ENCODE assay signal across 9 cellular contexts in genomic region chr1:112957133-112957812, GRCh38. TPM values are rescaled to one million over a fixed set of nuclear protein-coding genes. Genes with fewer than 3 reads are reported as not detected.
DNase-seq lines count a peak whose midpoint lies in the region; ATAC-seq and TF ChIP-seq lines count a peak whose summit lies in the region.
"Had no signal": no experiment of that assay in that cellular context is flagged by ENCODE, and none has a peak within 500 bp of the region (broad histone marks: within the 10 kb centered on the region; RNA-seq: fewer than 3 reads in every experiment).

No MANE protein-coding gene starts in this region.

- H3K27ac Mint-ChIP-seq in CD8-positive, alpha-beta T cell: peak overlapping the region; percentile 90
- H3K27ac Mint-ChIP-seq in glutamatergic neuron (ENCODE audit: unreplicated experiment): peak overlapping the region; percentile 97

- H3K4me3 Mint-ChIP-seq in CD8-positive, alpha-beta T cell: peak overlapping the region; percentile 98
- peak overlapping the region; percentile 99 for H3K4me3 Mint-ChIP-seq in glutamatergic neuron (ENCODE audit: unreplicated experiment)

- H3K4me1 Mint-ChIP-seq in CD8-positive, alpha-beta T cell (ENCODE audit: low read depth): peaks cover 67% of the 10 kb centered on the region
- H3K4me1 Mint-ChIP-seq in glutamatergic neuron (ENCODE audit: low read depth, unreplicated experiment): peaks cover 21% of the 10 kb centered on the region

- TF ChIP-seq CTCF in CD8-positive, alpha-beta T cell (IDR thresholded peaks at IDR 0.05): no peak
- TF ChIP-seq CTCF in glutamatergic neuron (IDR thresholded peaks at IDR 0.05; ENCODE audit: partially characterized antibody, unreplicated experiment) (no peak), parathyroid adenoma (IDR thresholded peaks at IDR 0.05) (no peak)

- H3K9me3 Mint-ChIP-seq in CD8-positive, alpha-beta T cell: no peaks in the 10 kb centered on the region
- H3K9me3 Mint-ChIP-seq in glutamatergic neuron (ENCODE audit: unreplicated experiment): peaks cover 6% of the 10 kb centered on the region

- peak overlapping the region; percentile 79 for H3K27ac ChIP-seq in CD8-positive, alpha-beta T cell (ENCODE audit: low read depth, low read length)
- no peak overlapping the region for H3K27ac ChIP-seq in parathyroid adenoma

- peaks cover 18% of the 10 kb centered on the region for H3K36me3 Mint-ChIP-seq in CD8-positive, alpha-beta T cell
- no peaks in the 10 kb centered on the region for H3K36me3 Mint-ChIP-seq in glutamatergic neuron (ENCODE audit: unreplicated experiment)

- H3K79me2 ChIP-seq in parathyroid adenoma: no peaks in the 10 kb centered on the region

- ATAC-seq in CD8-positive, alpha-beta T cell: peak; percentile 54
- ATAC-seq in GM19372 (IDR thresholded peaks at IDR 0.05; ENCODE audit: low read depth, unreplicated experiment): peak; percentile 31
- peak; percentile 58 for ATAC-seq in HG03520 (IDR thresholded peaks at IDR 0.05; ENCODE audit: unreplicated experiment)

- peaks cover 25% of the 10 kb centered on the region for H3K4me1 ChIP-seq in CD8-positive, alpha-beta T cell (ENCODE audit: insufficient read depth, low read length)
- no peaks in the 10 kb centered on the region for H3K4me1 ChIP-seq in parathyroid adenoma

- H3K27me3 ChIP-seq in CD8-positive, alpha-beta T cell (ENCODE audit: insufficient read depth, low read length): no peaks in the 10 kb centered on the region
- H3K27me3 ChIP-seq in parathyroid adenoma (ENCODE audit: control insufficient read depth, insufficient read depth, low read length): no peaks in the 10 kb centered on the region
- H3K27me3 ChIP-seq: body of pancreas had no signal

- peak; percentile 3 to 50 (median 15) for DNase-seq in CD8-positive, alpha-beta T cell
- DNase-seq in activated effector memory CD4-positive, alpha-beta T cell treated with Interleukin-2 at 50 U/mL for 16 hours: peak; percentile 14
- no peak for DNase-seq in glutamatergic neuron
- DNase-seq in COLO829 (ENCODE audit: low spot score): no peak

- peak overlapping the region; percentile 98 for H3K4me3 ChIP-seq in CD8-positive, alpha-beta T cell (ENCODE audit: low read depth, low read length)
- H3K4me3 ChIP-seq in parathyroid adenoma (ENCODE audit: low read depth, low read length): peak overlapping the region; percentile 79

- no peak overlapping the region for H3K9ac ChIP-seq in parathyroid adenoma

- peak overlapping the region; percentile 60 for H3K4me2 ChIP-seq in parathyroid adenoma (ENCODE audit: low read length)

- CTCF ChIA-PET in CD8-positive, alpha-beta T cell (lab: Charles Lee): interaction anchor here (1.0 to 1.7 kb wide), 3 partner anchors 9 to 60 kb away, joined by 3 to 6 read pairs (median 4); no protein-coding TSS in a partner anchor

- intact Hi-C loops in CD8-positive, alpha-beta T cell (cut with DNase I, micrococcal nuclease): loop anchor here (2.0 to 10.0 kb wide), 10 partner anchors 75 to 1798 kb away; partner anchors contain the start of genes LRIG2 (in 2 of the 2), TRIM33 (in 2 of the 2), CAPZA1 (in 1 of the 2) and CSDE1 (in 1 of the 2)

- no peaks in the 10 kb centered on the region for H3K36me3 ChIP-seq in CD8-positive, alpha-beta T cell (ENCODE audit: insufficient read depth, low read length)
- no peaks in the 10 kb centered on the region for H3K36me3 ChIP-seq in parathyroid adenoma (ENCODE audit: control insufficient read depth, insufficient read depth, low read length)

- peak overlapping the region; percentile 33 for H2AFZ ChIP-seq in parathyroid adenoma

- POLR2A ChIA-PET in CD8-positive, alpha-beta T cell (lab: Charles Lee): interaction anchor here (2.0 kb wide), 1 partner anchor 116 kb away, joined by 11 read pairs; the partner anchor contains the start of gene LRIG2

- H3K27me3 Mint-ChIP-seq in CD8-positive, alpha-beta T cell (ENCODE audit: low read depth): no peaks in the 10 kb centered on the region
- H3K27me3 Mint-ChIP-seq in glutamatergic neuron (ENCODE audit: unreplicated experiment): peaks cover 3% of the 10 kb centered on the region

- no peaks in the 10 kb centered on the region for H3K9me3 ChIP-seq in CD8-positive, alpha-beta T cell (ENCODE audit: low read length)
- no peaks in the 10 kb centered on the region for H3K9me3 ChIP-seq in parathyroid adenoma (ENCODE audit: control insufficient read depth, low read length)
- H3K9me3 ChIP-seq: body of pancreas had no signal

TF ChIP-seq in PFSK-1, 5 proteins besides CTCF, POLR2A, EP300 and RAD21:
- TF ChIP-seq FOXP2 (optimal IDR thresholded peaks at IDR 0.05; ENCODE audit: borderline replicate concordance, extremely low read depth, extremely low read length, insufficient read depth) (no peak), REST (IDR thresholded peaks at IDR 0.05; ENCODE audit: insufficient read depth in 1 of 2, low read depth in 2 of 2, low read length in 2 of 2) (no peak), POLR2AphosphoS5 (IDR thresholded peaks at IDR 0.05; ENCODE audit: low read depth, low read length) (peak; percentile 55)

RNA-seq across cellular contexts. Expression of gene SLC16A1, which starts 1.3 kb away (rescaled TPM):
- total RNA-seq in CD8-positive, alpha-beta T cell: 10 to 100 TPM; 34.0 to 34.1 TPM
- polyA plus RNA-seq in PFSK-1 (2012; ENCODE audit: insufficient read length, low read depth): 163 TPM
- total RNA-seq in glutamatergic neuron (ENCODE audit: unreplicated experiment): 39.5 TPM

Comparison
In these comparisons a context has a peak if more than half of its experiments do, and no peak if none do; other contexts are left out.
1. DNase-seq: peak in CD8-positive, alpha-beta T cell (7 of 7) and activated effector memory CD4-positive, alpha-beta T cell treated with Interleukin-2 at 50 U/mL for 16 hours (single experiment); none in glutamatergic neuron (single experiment) and COLO829 (single experiment).
2. Peak in every context shown above with its lines, with median percentiles within 50 percentile points of each other: ATAC-seq.